Comparison of ENCODE assay signal across 2 cellular contexts in genomic region chr22:38504731-38505594, GRCh38.
TF ChIP-seq lines count a peak whose summit lies in the region.

No MANE protein-coding gene starts in this region.

TF ChIP-seq in HEK293, 187 proteins besides CTCF, POLR2A, EP300 and RAD21 (continued from another document and continues in another):
- peak; percentile 47; the same call in 1 of the 2 replicates for TF ChIP-seq ZNF394 (tag by site-specific recombination; IDR thresholded peaks at IDR 0.05; ENCODE audit: borderline replicate concordance)
- TF ChIP-seq ZSCAN18 (tag by site-specific recombination; IDR thresholded peaks at IDR 0.05): no peak
- peak; percentile 59; the same call in 1 of the 2 replicates for TF ChIP-seq GLIS2 (tag by site-specific recombination; IDR thresholded peaks at IDR 0.05)
- peak; percentile 34; the same call in 1 of the 2 replicates for TF ChIP-seq ZNF600 (tag by site-specific recombination; IDR thresholded peaks at IDR 0.05)
- no peak for TF ChIP-seq ZNF707 (tag by site-specific recombination; IDR thresholded peaks at IDR 0.05)
- TF ChIP-seq PRDM2 (tag by site-specific recombination; IDR thresholded peaks at IDR 0.05; ENCODE audit: borderline replicate concordance): no peak
- no peak for TF ChIP-seq ZNF664 (tag by site-specific recombination; IDR thresholded peaks at IDR 0.05)
- TF ChIP-seq MEIS1 (CRISPR knock-in tag; IDR thresholded peaks at IDR 0.05; ENCODE audit: borderline replicate concordance): no peak
- no peak for TF ChIP-seq MZF1 (tag by site-specific recombination; IDR thresholded peaks at IDR 0.05; ENCODE audit: borderline replicate concordance)
- TF ChIP-seq HIC1 (tag by site-specific recombination; IDR thresholded peaks at IDR 0.05): no peak
- TF ChIP-seq ZNF639 (tag by site-specific recombination; IDR thresholded peaks at IDR 0.05): peak; percentile 51; the same call in 1 of the 2 replicates
- no peak for TF ChIP-seq ZNF626 (tag by site-specific recombination; IDR thresholded peaks at IDR 0.05)
- TF ChIP-seq ZNF416 (tag by site-specific recombination; IDR thresholded peaks at IDR 0.05): no peak
- TF ChIP-seq ZBTB8A (tag by site-specific recombination; IDR thresholded peaks at IDR 0.05): no peak; the same call in 1 of the 2 replicates

TF ChIP-seq in GM12878, 131 proteins besides CTCF, POLR2A, EP300 and RAD21 (continued from another document):
- TF ChIP-seq ZBTB11 (CRISPR knock-in tag; IDR thresholded peaks at IDR 0.05) (no peak), PKNOX1 (IDR thresholded peaks at IDR 0.05) (peak; percentile 15; the same call in 1 of the 2 replicates), YY1 (IDR thresholded peaks at IDR 0.05; ENCODE audit: low read depth, low read length) (peak; percentile 84), POLR2AphosphoS5 (IDR thresholded peaks at IDR 0.05; ENCODE audit: low read length) (peak; percentile 72), YBX1 (IDR thresholded peaks at IDR 0.05) (no peak), SMAD1 (IDR thresholded peaks at IDR 0.05; ENCODE audit: low read depth, partially characterized antibody) (peak; percentile 17), IKZF2 (IDR thresholded peaks at IDR 0.05) (peak; percentile 62 to 66; a peak in 3 of 4 replicates), ZNF217 (IDR thresholded peaks at IDR 0.05) (peak; percentile 57; the same call in 1 of the 2 replicates), HDGF (IDR thresholded peaks at IDR 0.05) (peak; percentile 94), PML (IDR thresholded peaks at IDR 0.05; ENCODE audit: low read length) (peak; percentile 52; the same call in 1 of the 2 replicates)
- TF ChIP-seq, protein P1, sequence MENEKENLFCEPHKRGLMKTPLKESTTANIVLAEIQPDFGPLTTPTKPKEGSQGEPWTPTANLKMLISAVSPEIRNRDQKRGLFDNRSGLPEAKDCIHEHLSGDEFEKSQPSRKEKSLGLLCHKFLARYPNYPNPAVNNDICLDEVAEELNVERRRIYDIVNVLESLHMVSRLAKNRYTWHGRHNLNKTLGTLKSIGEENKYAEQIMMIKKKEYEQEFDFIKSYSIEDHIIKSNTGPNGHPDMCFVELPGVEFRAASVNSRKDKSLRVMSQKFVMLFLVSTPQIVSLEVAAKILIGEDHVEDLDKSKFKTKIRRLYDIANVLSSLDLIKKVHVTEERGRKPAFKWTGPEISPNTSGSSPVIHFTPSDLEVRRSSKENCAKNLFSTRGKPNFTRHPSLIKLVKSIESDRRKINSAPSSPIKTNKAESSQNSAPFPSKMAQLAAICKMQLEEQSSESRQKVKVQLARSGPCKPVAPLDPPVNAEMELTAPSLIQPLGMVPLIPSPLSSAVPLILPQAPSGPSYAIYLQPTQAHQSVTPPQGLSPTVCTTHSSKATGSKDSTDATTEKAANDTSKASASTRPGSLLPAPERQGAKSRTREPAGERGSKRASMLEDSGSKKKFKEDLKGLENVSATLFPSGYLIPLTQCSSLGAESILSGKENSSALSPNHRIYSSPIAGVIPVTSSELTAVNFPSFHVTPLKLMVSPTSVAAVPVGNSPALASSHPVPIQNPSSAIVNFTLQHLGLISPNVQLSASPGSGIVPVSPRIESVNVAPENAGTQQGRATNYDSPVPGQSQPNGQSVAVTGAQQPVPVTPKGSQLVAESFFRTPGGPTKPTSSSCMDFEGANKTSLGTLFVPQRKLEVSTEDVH (IDR thresholded peaks at IDR 0.05; ENCODE audit: low read depth, partially characterized antibody): peak; percentile 49
- TF ChIP-seq, protein P2, sequence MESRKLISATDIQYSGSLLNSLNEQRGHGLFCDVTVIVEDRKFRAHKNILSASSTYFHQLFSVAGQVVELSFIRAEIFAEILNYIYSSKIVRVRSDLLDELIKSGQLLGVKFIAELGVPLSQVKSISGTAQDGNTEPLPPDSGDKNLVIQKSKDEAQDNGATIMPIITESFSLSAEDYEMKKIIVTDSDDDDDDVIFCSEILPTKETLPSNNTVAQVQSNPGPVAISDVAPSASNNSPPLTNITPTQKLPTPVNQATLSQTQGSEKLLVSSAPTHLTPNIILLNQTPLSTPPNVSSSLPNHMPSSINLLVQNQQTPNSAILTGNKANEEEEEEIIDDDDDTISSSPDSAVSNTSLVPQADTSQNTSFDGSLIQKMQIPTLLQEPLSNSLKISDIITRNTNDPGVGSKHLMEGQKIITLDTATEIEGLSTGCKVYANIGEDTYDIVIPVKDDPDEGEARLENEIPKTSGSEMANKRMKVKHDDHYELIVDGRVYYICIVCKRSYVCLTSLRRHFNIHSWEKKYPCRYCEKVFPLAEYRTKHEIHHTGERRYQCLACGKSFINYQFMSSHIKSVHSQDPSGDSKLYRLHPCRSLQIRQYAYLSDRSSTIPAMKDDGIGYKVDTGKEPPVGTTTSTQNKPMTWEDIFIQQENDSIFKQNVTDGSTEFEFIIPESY (IDR thresholded peaks at IDR 0.05): peak; percentile 40; the same call in 1 of the 2 replicates
